ENCODE assay signal across 8 cellular contexts in genomic region chr11:44911031-44911814, GRCh38. TPM values are rescaled to one million over a fixed set of nuclear protein-coding genes. Genes with fewer than 3 reads are reported as not detected.
DNase-seq lines count a peak whose midpoint lies in the region; ATAC-seq, FAIRE-seq and TF ChIP-seq lines count a peak whose summit lies in the region.

No MANE protein-coding gene starts in this region.

- intact Hi-C loops in OCI-LY7 (cut with micrococcal nuclease; ENCODE audit: unreplicated experiment) (loop anchor here (1.0 to 10.0 kb wide), 3 partner anchors 194 to 356 kb away; no protein-coding TSS in a partner anchor), esophagus squamous epithelium (cut with DNase I) (loop anchor here (5.0 kb wide), 2 partner anchors 184 to 289 kb away; partner anchors contain the start of gene TSPAN18)

- peaks cover 0 to 9% (median 0%) of the 10 kb centered on the region in 4 donors for H3K27me3 ChIP-seq in esophagus squamous epithelium

- H3K27ac ChIP-seq in OCI-LY7 (ENCODE audit: low read depth, low read length, poor library complexity, severe bottlenecking) (no peak overlapping the region), esophagus squamous epithelium (no peak overlapping the region)

- peaks cover 0 to 42% (median 3%) of the 10 kb centered on the region in 3 donors for H3K27me3 Mint-ChIP-seq in naive B cell

- peaks cover 6% of the 10 kb centered on the region for H3K4me1 ChIP-seq in OCI-LY7 (ENCODE audit: insufficient read depth, low read length, poor library complexity, severe bottlenecking)
- peaks cover 0 to 24% (median 0%) of the 10 kb centered on the region in 3 donors for H3K4me1 ChIP-seq in esophagus squamous epithelium

- 0 to 16% methylated on average over 5 to 14 of the region's 24 CpGs for WGBS in esophagus squamous epithelium, 2 donors

- no TSS peak for BruUV-seq in OCI-LY7 (replicated peaks; lab: Mats Ljungman, UMichigan)

- CTCF ChIA-PET in OCI-LY7 (lab: Charles Lee; ENCODE audit: unreplicated experiment): interaction anchor here (0.6 to 0.7 kb wide), 5 partner anchors 25 to 318 kb away, joined by 3 to 6 read pairs (median 3); no protein-coding TSS in a partner anchor

- H3K4me3 Mint-ChIP-seq in naive B cell: no peak overlapping the region

- peak; percentile 95 for FAIRE-seq in GM18507 (lab: Jason Lieb, UNC)

- TF ChIP-seq CTCF in OCI-LY7 (conservative IDR thresholded peaks at IDR 0.05; ENCODE audit: low read length) (peak; percentile 87), esophagus squamous epithelium (IDR thresholded peaks at IDR 0.05) (peak; percentile 72 to 89 (median 84))

- H3K4me3 ChIP-seq in OCI-LY7 (ENCODE audit: low read depth, low read length, poor library complexity, severe bottlenecking) (no peak overlapping the region), esophagus squamous epithelium (no peak overlapping the region)

- no peaks in the 10 kb centered on the region for H4K20me1 ChIP-seq in OCI-LY7 (ENCODE audit: insufficient read depth, low read length)

- peak; percentile 49 to 64 for ATAC-seq in naive B cell (ENCODE audit: low read depth in 2 of 2)
- no peak for ATAC-seq in HG03280 (IDR thresholded peaks at IDR 0.05; ENCODE audit: unreplicated experiment)

- H3K4me1 Mint-ChIP-seq in naive B cell: peaks cover 10 to 34% (median 26%) of the 10 kb centered on the region in 3 donors

- H3K9me3 ChIP-seq in OCI-LY7 (ENCODE audit: low read length) (no peaks in the 10 kb centered on the region), esophagus squamous epithelium (no peaks in the 10 kb centered on the region)

- no peak overlapping the region for H3K27ac Mint-ChIP-seq in naive B cell

- TF ChIP-seq POLR2A in esophagus squamous epithelium (IDR thresholded peaks at IDR 0.05): no peak

- no peak for TF ChIP-seq EP300 in Ishikawa (IDR thresholded peaks at IDR 0.05; ENCODE audit: borderline replicate concordance)

- DNase-seq in GM18507 (ENCODE audit: extremely low spot score, insufficient read length, low read depth) (peak; percentile 64), OCI-LY7 (ENCODE audit: low spot score) (peak; percentile 85), activated T-cell treated with anti-CD3 and anti-CD28 coated beads for 24 hours (ENCODE audit: low read depth) (peak; percentile 84), esophagus squamous epithelium (lab: John Stamatoyannopoulos, UW) (peak; percentile 25), naive B cell (peak; percentile 68)
- DNase-seq in stimulated activated CD8-positive, alpha-beta memory T cell treated with anti-CD3 and anti-CD28 coated beads, Interleukin-7, amount 100 ng/mL, for 4 hours (ENCODE audit: low read depth in 2 of 2): peak; percentile 57 to 74

- no peaks in the 10 kb centered on the region for H3K9me2 ChIP-seq in OCI-LY7 (ENCODE audit: insufficient read depth, low read length)

- H3K4me2 ChIP-seq in OCI-LY7 (ENCODE audit: low read length): no peak overlapping the region

- no peaks in the 10 kb centered on the region for H3K9me3 Mint-ChIP-seq in naive B cell

- H3K36me3 ChIP-seq in OCI-LY7 (ENCODE audit: insufficient read depth, low read length) (no peaks in the 10 kb centered on the region), esophagus squamous epithelium (no peaks in the 10 kb centered on the region)

- H2AFZ ChIP-seq in OCI-LY7 (ENCODE audit: low read length): no peak overlapping the region

- POLR2A ChIA-PET in OCI-LY7 (lab: Charles Lee): interaction anchor here (0.6 to 1.0 kb wide), 2 partner anchors 16 to 346 kb away, joined by 3 read pairs; no protein-coding TSS in a partner anchor

- no peaks in the 10 kb centered on the region for H3K36me3 Mint-ChIP-seq in naive B cell

- peak; percentile 68 for TF ChIP-seq RAD21 in Ishikawa (IDR thresholded peaks at IDR 0.05; ENCODE audit: low read depth)

- H3K79me2 ChIP-seq in OCI-LY7 (ENCODE audit: insufficient read depth, low read depth, low read length): no peaks in the 10 kb centered on the region

TF ChIP-seq in Ishikawa, 13 proteins besides CTCF, POLR2A, EP300 and RAD21:
- TF ChIP-seq MAX (IDR thresholded peaks at IDR 0.05): no peak
- no peak for TF ChIP-seq CREB1 (IDR thresholded peaks at IDR 0.05; ENCODE audit: low read depth)
- TF ChIP-seq YY1 (IDR thresholded peaks at IDR 0.05; ENCODE audit: low read depth): no peak
- no peak for TF ChIP-seq TAF1 (IDR thresholded peaks at IDR 0.05; ENCODE audit: low read depth)
- no peak for TF ChIP-seq NFIC (IDR thresholded peaks at IDR 0.05)
- no peak for TF ChIP-seq TEAD4 (IDR thresholded peaks at IDR 0.05)
- no peak for TF ChIP-seq CEBPB (IDR thresholded peaks at IDR 0.05)
- TF ChIP-seq USF1 (IDR thresholded peaks at IDR 0.05): no peak
- no peak for TF ChIP-seq FOXM1 (IDR thresholded peaks at IDR 0.05; ENCODE audit: borderline replicate concordance, low read depth)
- no peak for TF ChIP-seq EGR1 (IDR thresholded peaks at IDR 0.05)
- no peak for TF ChIP-seq REST (IDR thresholded peaks at IDR 0.05; ENCODE audit: low read depth)
- TF ChIP-seq ZBTB7A (IDR thresholded peaks at IDR 0.05; ENCODE audit: low read depth): no peak
- TF ChIP-seq TCF12 (IDR thresholded peaks at IDR 0.05; ENCODE audit: low read depth): no peak

RNA-seq across cellular contexts. Expression of gene TP53I11, which starts 39.5 kb away (rescaled TPM):
- 0.05 and 0.25 TPM in 2 replicates for total RNA-seq in OCI-LY7 (2014; rRNA removed; shearing (Covaris generic))
- total RNA-seq in OCI-LY7 (2022) (0.51 TPM in 1 of 2 replicates, not detected in the other), esophagus squamous epithelium (10 to 100 TPM; 27.3 to 32.1 (median 29.0) TPM)
- polyA plus RNA-seq in naive B cell (ENCODE audit: low read depth in 6 of 6): 10 to 100 TPM; 29.7 to 68.5 (median 39.4) TPM

Comparison
In these comparisons a context has a peak if more than half of its experiments do, and no peak if none do; other contexts are left out.
1. DNase-seq: peak in every context shown above with its lines; median percentile 85 in OCI-LY7; 84 in activated T-cell treated with anti-CD3 and anti-CD28 coated beads for 24 hours; 68 in naive B cell; 66 in stimulated activated CD8-positive, alpha-beta memory T cell treated with anti-CD3 and anti-CD28 coated beads, Interleukin-7, amount 100 ng/mL, for 4 hours; 64 in GM18507; 25 in esophagus squamous epithelium.
2. RNA of gene TP53I11, which starts 39.5 kb away (total RNA-seq): 27.3 to 32.1 TPM in esophagus squamous epithelium; 0.05 to 0.51 TPM in OCI-LY7; every median in the first group is over 10 times any median in the second.